ENCODE assay signal across 1 cellular context in genomic region chr11:108589136-108589535, GRCh38.
TF ChIP-seq lines count a peak whose summit lies in the region.

No MANE protein-coding gene starts in this region.

TF ChIP-seq in IMR-90, 13 proteins besides CTCF, POLR2A, EP300 and RAD21 (continued from another document):
- TF ChIP-seq CEBPB (IDR thresholded peaks at IDR 0.05; ENCODE audit: low read depth, low read length): no peak
- TF ChIP-seq RCOR1 (IDR thresholded peaks at IDR 0.05; ENCODE audit: insufficient replicate concordance, low read length): no peak
- no peak for TF ChIP-seq USF2 (IDR thresholded peaks at IDR 0.05; ENCODE audit: low read depth, low read length)
- no peak for TF ChIP-seq ELK1 (IDR thresholded peaks at IDR 0.05; ENCODE audit: borderline replicate concordance, low read depth, low read length)
- no peak for TF ChIP-seq MAZ (IDR thresholded peaks at IDR 0.05; ENCODE audit: borderline replicate concordance, low read depth, low read length)
